22 cellular contexts compared by ENCODE assay signal in the genomic region with DNA sequence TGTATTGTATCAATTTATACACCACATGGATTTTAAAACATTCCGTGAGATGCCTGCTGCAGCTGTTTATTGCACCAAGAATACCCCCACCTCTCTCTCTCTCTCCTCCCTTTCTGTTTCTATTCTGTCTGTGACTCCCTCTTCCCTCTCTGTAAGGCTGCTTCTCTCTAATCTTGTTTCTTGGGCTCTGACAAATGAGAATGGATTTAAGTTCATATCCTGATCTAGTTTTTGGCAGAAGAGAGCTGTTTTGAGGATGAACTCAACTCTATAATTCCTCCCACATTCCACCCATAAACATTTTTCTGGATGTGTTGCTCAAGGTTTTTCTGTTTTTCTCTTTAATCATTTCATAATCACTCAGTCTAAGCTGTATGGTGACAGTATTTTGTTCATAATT.
DNase-seq lines count a peak whose midpoint lies in the region; ATAC-seq and TF ChIP-seq lines count a peak whose summit lies in the region.
"Had no signal": no experiment of that assay in that cellular context is flagged by ENCODE, and none has a peak within 500 bp of the region (broad histone marks: within the 10 kb centered on the region; RNA-seq: fewer than 3 reads in every experiment).

No MANE protein-coding gene starts in this region.

- peaks cover 26% of the 10 kb centered on the region for H3K4me1 Mint-ChIP-seq in T-helper 17 cell
- no peaks in the 10 kb centered on the region for H3K4me1 Mint-ChIP-seq in activated CD8-positive, alpha-beta memory T cell treated with anti-CD3 and anti-CD28 coated beads, Interleukin-2, amount 10 ng/mL, durations not matched to agents 7 days and 5 days
- H3K4me1 Mint-ChIP-seq: activated naive CD8-positive, alpha-beta T cell treated with anti-CD3 and anti-CD28 coated beads, Interleukin-2, amount 50 U/mL, for 24 hours had no signal

- H3K27me3 Mint-ChIP-seq in T-helper 17 cell, result no peaks in the 10 kb centered on the region
- H3K27me3 Mint-ChIP-seq in activated CD8-positive, alpha-beta memory T cell treated with anti-CD3 and anti-CD28 coated beads, Interleukin-2, amount 10 ng/mL, durations not matched to agents 7 days and 5 days, result peaks cover 9% of the 10 kb centered on the region
- H3K27me3 Mint-ChIP-seq: activated naive CD8-positive, alpha-beta T cell treated with anti-CD3 and anti-CD28 coated beads, Interleukin-2, amount 50 U/mL, for 24 hours; effector memory CD8-positive, alpha-beta T cell had no signal

- H3K36me3 Mint-ChIP-seq in T-helper 17 cell (ENCODE audit: low read depth), result no peaks in the 10 kb centered on the region
- H3K36me3 Mint-ChIP-seq in activated CD8-positive, alpha-beta memory T cell treated with anti-CD3 and anti-CD28 coated beads, Interleukin-2, amount 10 ng/mL, durations not matched to agents 7 days and 5 days, result no peaks in the 10 kb centered on the region

- no peak overlapping the region for H2AFZ ChIP-seq in osteoblast (ENCODE audit: low read length)
- H2AFZ ChIP-seq: parathyroid adenoma had no signal

- no peak overlapping the region for H3K4me3 ChIP-seq in osteoblast (ENCODE audit: insufficient read depth, low read length)
- H3K4me3 ChIP-seq: BLaER1 had no signal

- peak overlapping the region; percentile 66 for H3K27ac ChIP-seq in osteoblast (ENCODE audit: low read depth, low read length)
- H3K27ac ChIP-seq: BLaER1, parathyroid adenoma had no signal

- no peaks in the 10 kb centered on the region for H3K9me3 Mint-ChIP-seq in activated CD8-positive, alpha-beta memory T cell treated with anti-CD3 and anti-CD28 coated beads, Interleukin-2, amount 10 ng/mL, durations not matched to agents 7 days and 5 days (ENCODE audit: low read depth)
- H3K9me3 Mint-ChIP-seq: activated naive CD8-positive, alpha-beta T cell treated with anti-CD3 and anti-CD28 coated beads, Interleukin-2, amount 50 U/mL, for 24 hours; activated T-helper 1 cell treated with anti-CD3 and anti-CD28 coated beads, Interleukin-12 subunit alpha, Interleukin-12 subunit beta, Interleukin-2, Interleukin-4 antibody, amounts not matched to agents 30 ng/mL and 10 ng/mL and 1 ng/mL, durations not matched to agents 14 hours and 24 hours and 36 hours; effector memory CD8-positive, alpha-beta T cell had no signal

- H3K36me3 ChIP-seq in osteoblast (ENCODE audit: insufficient read depth, low read length), result no peaks in the 10 kb centered on the region
- H3K36me3 ChIP-seq: BLaER1 had no signal

- H3K4me2 ChIP-seq in osteoblast (ENCODE audit: insufficient read depth, low read length), result peak overlapping the region; percentile 50
- H3K4me2 ChIP-seq: BLaER1 had no signal

- H3K4me3 Mint-ChIP-seq in T-helper 17 cell, result no peak overlapping the region
- no peak overlapping the region for H3K4me3 Mint-ChIP-seq in activated CD8-positive, alpha-beta memory T cell treated with anti-CD3 and anti-CD28 coated beads, Interleukin-2, amount 10 ng/mL, durations not matched to agents 7 days and 5 days
- H3K4me3 Mint-ChIP-seq: activated naive CD8-positive, alpha-beta T cell treated with anti-CD3 and anti-CD28 coated beads, Interleukin-2, amount 50 U/mL, for 24 hours; activated T-helper 1 cell treated with anti-CD3 and anti-CD28 coated beads, Interleukin-12 subunit alpha, Interleukin-12 subunit beta, Interleukin-2, Interleukin-4 antibody, amounts not matched to agents 30 ng/mL and 10 ng/mL and 1 ng/mL, durations not matched to agents 14 hours and 24 hours and 36 hours; effector memory CD8-positive, alpha-beta T cell had no signal

- no peak for ATAC-seq in T-helper 17 cell
- ATAC-seq in activated CD8-positive, alpha-beta memory T cell treated with anti-CD3 and anti-CD28 coated beads, Interleukin-2, amount 10 ng/mL, durations not matched to agents 7 days and 5 days, result no peak
- ATAC-seq: activated naive CD8-positive, alpha-beta T cell treated with anti-CD3 and anti-CD28 coated beads, Interleukin-2, amount 50 U/mL, for 24 hours; effector memory CD8-positive, alpha-beta T cell; HCT116; PC-3 had no signal

- H3K27ac Mint-ChIP-seq in T-helper 17 cell, result peak overlapping the region; percentile 29
- no peak overlapping the region for H3K27ac Mint-ChIP-seq in activated CD8-positive, alpha-beta memory T cell treated with anti-CD3 and anti-CD28 coated beads, Interleukin-2, amount 10 ng/mL, durations not matched to agents 7 days and 5 days
- H3K27ac Mint-ChIP-seq: activated naive CD8-positive, alpha-beta T cell treated with anti-CD3 and anti-CD28 coated beads, Interleukin-2, amount 50 U/mL, for 24 hours; activated T-helper 1 cell treated with anti-CD3 and anti-CD28 coated beads, Interleukin-12 subunit alpha, Interleukin-12 subunit beta, Interleukin-2, Interleukin-4 antibody, amounts not matched to agents 30 ng/mL and 10 ng/mL and 1 ng/mL, durations not matched to agents 14 hours and 24 hours and 36 hours; effector memory CD8-positive, alpha-beta T cell had no signal

- CTCF ChIA-PET in activated CD8-positive, alpha-beta memory T cell treated with anti-CD3 and anti-CD28 coated beads, Interleukin-2, amount 10 ng/mL, durations not matched to agents 7 days and 5 days (lab: Charles Lee), result interaction anchor here (0.6 kb wide), 1 partner anchor 700 kb away, joined by 3 read pairs; no protein-coding TSS in a partner anchor

- peak; percentile 81 for DNase-seq in EH (ENCODE audit: low read depth)
- no peak for DNase-seq in T-helper 17 cell
- peak; percentile 82 for DNase-seq in fibroblast of peridontal ligament (ENCODE audit: extremely low read depth)
- peak; percentile 65 for DNase-seq in osteoblast (ENCODE audit: insufficient read length, low spot score, missing footprints)
- DNase-seq in NCI-H1694 treated with DMSO at 0.1 percent for 48 hours (lab: John Stamatoyannopoulos, UW), result no peak
- DNase-seq in NCI-H446 (lab: John Stamatoyannopoulos, UW), result no peak
- DNase-seq in NCI-H1436 (lab: John Stamatoyannopoulos, UW), result no peak
- DNase-seq in activated CD8-positive, alpha-beta memory T cell treated with anti-CD3 and anti-CD28 coated beads, Interleukin-2, amount 10 ng/mL, durations not matched to agents 7 days and 5 days, result no peak
- DNase-seq: activated naive CD8-positive, alpha-beta T cell treated with anti-CD3 and anti-CD28 coated beads, Interleukin-2, amount 50 U/mL, for 24 hours; caudate nucleus; effector memory CD8-positive, alpha-beta T cell; foreskin melanocyte; Kasumi-1; left cardiac atrium; NCI-H1105; PC-3; small intestine; stimulated activated CD8-positive, alpha-beta memory T cell treated with anti-CD3 and anti-CD28 coated beads, Interleukin-4, amount 100 ng/mL, for 48 hours had no signal

- TF ChIP-seq CTCF in osteoblast (IDR thresholded peaks at IDR 0.05; ENCODE audit: extremely low read depth, low read depth, low read length), result no peak

- no peaks in the 10 kb centered on the region for H3K79me2 ChIP-seq in osteoblast (ENCODE audit: insufficient read depth, low read length)
- H3K79me2 ChIP-seq: parathyroid adenoma had no signal

- H3K9me3 ChIP-seq in T-helper 17 cell (ENCODE audit: control insufficient read depth, low read length, poor library complexity, severe bottlenecking) (no peaks in the 10 kb centered on the region), osteoblast (ENCODE audit: low read depth, low read length) (no peaks in the 10 kb centered on the region)
- H3K9me3 ChIP-seq: BLaER1 had no signal

- no peaks in the 10 kb centered on the region for H3K27me3 ChIP-seq in osteoblast (ENCODE audit: insufficient read depth, low read length)
- H3K27me3 ChIP-seq: BLaER1 had no signal

- H4K20me1 ChIP-seq in osteoblast (ENCODE audit: insufficient read depth, low read length), result no peaks in the 10 kb centered on the region
- H4K20me1 ChIP-seq: BLaER1 had no signal

- H3K4me1 ChIP-seq in osteoblast (ENCODE audit: insufficient read depth, low read length), result peaks cover 40% of the 10 kb centered on the region

Comparison
In these comparisons a context has a peak if more than half of its experiments do, and no peak if none do; other contexts are left out.
1. DNase-seq: peak in EH (single experiment), fibroblast of peridontal ligament (single experiment) and osteoblast (single experiment); none in T-helper 17 cell (0 of 3), NCI-H1694 treated with DMSO at 0.1 percent for 48 hours (single experiment), NCI-H446 (0 of 2), NCI-H1436 (single experiment) and activated CD8-positive, alpha-beta memory T cell treated with anti-CD3 and anti-CD28 coated beads, Interleukin-2, amount 10 ng/mL, durations not matched to agents 7 days and 5 days (single experiment).